Comparison of ENCODE assay signal across 9 cellular contexts in the genomic region with DNA sequence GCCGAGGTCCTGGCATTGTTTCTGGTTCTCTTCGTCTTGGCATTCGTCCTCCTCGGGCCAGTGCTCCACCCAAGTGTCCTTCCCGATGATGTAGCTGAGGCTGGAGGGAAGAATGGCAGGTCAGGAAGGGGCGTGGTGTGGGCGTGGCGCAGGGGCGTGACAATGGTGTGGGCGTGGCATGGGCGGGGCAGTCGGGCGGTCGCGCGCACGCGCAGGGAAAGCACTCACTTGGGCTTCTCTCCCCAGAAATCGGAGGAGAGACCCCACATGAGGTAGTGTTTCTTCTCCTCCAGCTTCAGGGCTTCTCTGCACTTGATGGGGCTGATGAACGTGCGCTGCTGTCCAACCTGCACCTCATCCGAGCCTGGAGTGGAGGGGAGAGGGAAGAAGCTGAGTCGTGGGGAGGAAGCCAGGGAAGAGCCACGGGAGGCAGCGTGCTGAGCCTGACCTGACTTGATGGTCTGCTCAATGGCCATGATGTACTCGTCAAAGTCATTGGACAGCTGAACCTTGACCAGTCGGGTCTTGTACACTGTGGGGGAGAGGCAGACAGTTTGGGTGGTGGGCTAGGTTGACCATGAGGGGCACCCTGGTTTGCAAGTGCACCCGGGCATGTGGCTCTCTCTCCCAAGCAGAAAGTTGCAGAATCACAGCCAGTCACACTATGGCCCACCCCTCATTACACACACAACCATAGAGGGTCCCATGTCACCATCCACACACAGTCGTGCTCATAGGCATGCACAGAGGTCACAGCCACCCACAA. TPM values are rescaled to one million over a fixed set of nuclear protein-coding genes. Genes with fewer than 3 reads are reported as not detected.
DNase-seq lines count a peak whose midpoint lies in the region; ATAC-seq and TF ChIP-seq lines count a peak whose summit lies in the region.
"Had no signal": no experiment of that assay in that cellular context is flagged by ENCODE, and none has a peak within 500 bp of the region (broad histone marks: within the 10 kb centered on the region; RNA-seq: fewer than 3 reads in every experiment).

No MANE protein-coding gene starts in this region.

- H3K4me1 ChIP-seq in HUES48 (ENCODE audit: control insufficient read depth, insufficient read depth, low read length) (peaks cover 4% of the 10 kb centered on the region; the same call in 1 of the 2 replicates), iPS DF 6.9 (ENCODE audit: control insufficient read depth, insufficient read depth, low read length) (peaks cover 6% of the 10 kb centered on the region)

- H3K9me3 Mint-ChIP-seq in activated T-cell treated with anti-CD3 and anti-CD28 coated beads, Interleukin-2, amount 50 U/mL, for 4 hours, result peaks cover 9% of the 10 kb centered on the region

- H3K4me3 ChIP-seq in HUES48 (ENCODE audit: low read depth, low read length) (peak overlapping the region; percentile 45), iPS DF 6.9 (ENCODE audit: low read length) (peak overlapping the region; percentile 14; the same call in 1 of the 2 replicates)

- WGBS in iPS DF 6.9 (ENCODE audit: insufficient coverage, insufficient read length), result no CpG with 5 or more reads among the region's 29 CpGs

- peaks cover 66% of the 10 kb centered on the region for H3K4me1 Mint-ChIP-seq in activated T-cell treated with anti-CD3 and anti-CD28 coated beads, Interleukin-2, amount 50 U/mL, for 4 hours (ENCODE audit: low read depth)

- peak overlapping the region; percentile 35 for H3K4me3 Mint-ChIP-seq in activated T-cell treated with anti-CD3 and anti-CD28 coated beads, Interleukin-2, amount 50 U/mL, for 4 hours

- H3K36me3 Mint-ChIP-seq in activated T-cell treated with anti-CD3 and anti-CD28 coated beads, Interleukin-2, amount 50 U/mL, for 4 hours (ENCODE audit: insufficient read depth), result no peaks in the 10 kb centered on the region

- TF ChIP-seq POLR2A in GM18505 (IDR thresholded peaks at IDR 0.05; ENCODE audit: borderline replicate concordance, extremely low read depth, insufficient read depth, insufficient read length), result no peak

- no peak overlapping the region for H3K9ac ChIP-seq in HUES48 (ENCODE audit: low read depth, low read length)

- H3K9me3 ChIP-seq in HUES48 (ENCODE audit: control insufficient read depth, insufficient read depth, low read length) (peaks cover 32% of the 10 kb centered on the region), iPS DF 6.9 (ENCODE audit: control insufficient read depth, insufficient read depth, low read length) (no peaks in the 10 kb centered on the region)

- no peaks in the 10 kb centered on the region for H3K36me3 ChIP-seq in HUES48 (ENCODE audit: control insufficient read depth, insufficient read depth, low read length)
- 0 out of 2 replicates have a peak, but pooled peaks cover 3% of the 10 kb centered on the region for H3K36me3 ChIP-seq in iPS DF 6.9 (ENCODE audit: control insufficient read depth, insufficient read depth, low read length)

- H3K27ac ChIP-seq in HUES48 (ENCODE audit: low read depth, low read length) (no peak overlapping the region), iPS DF 6.9 (ENCODE audit: low read length) (no peak overlapping the region)

- peak; percentile 63 for DNase-seq in activated T-cell treated with anti-CD3 and anti-CD28 coated beads, Interleukin-2, amount 50 U/mL, for 4 hours
- DNase-seq in iPS DF 6.9 (ENCODE audit: low read depth, low spot score) (no peak), SK-N-DZ (ENCODE audit: low spot score) (no peak), OCI-M2 (lab: John Stamatoyannopoulos, UW; ENCODE audit: unreplicated experiment) (no peak), NCI-H2107 (lab: John Stamatoyannopoulos, UW) (no peak)
- peak; percentile 44 to 50 for DNase-seq in stimulated activated CD8-positive, alpha-beta memory T cell treated with anti-CD3 and anti-CD28 coated beads, Interleukin-15, amount 100 ng/mL, for 48 hours (ENCODE audit: low read depth in 2 of 2)

- ATAC-seq in activated T-cell treated with anti-CD3 and anti-CD28 coated beads, Interleukin-2, amount 50 U/mL, for 4 hours, result no peak
- no peak for ATAC-seq in GM18505 (IDR thresholded peaks at IDR 0.05; ENCODE audit: unreplicated experiment)

- H3K27me3 ChIP-seq in HUES48 (ENCODE audit: control insufficient read depth, insufficient read depth, low read length) (no peaks in the 10 kb centered on the region), iPS DF 6.9 (ENCODE audit: control insufficient read depth, insufficient read depth, low read length) (no peaks in the 10 kb centered on the region)

- H3K27me3 Mint-ChIP-seq in activated T-cell treated with anti-CD3 and anti-CD28 coated beads, Interleukin-2, amount 50 U/mL, for 4 hours (ENCODE audit: low read depth), result no peaks in the 10 kb centered on the region

RNA-seq across cellular contexts. Expression of gene TNFSF14, which starts 8.1 kb away (rescaled TPM):
- 100 to 1,000 TPM; 244 to 279 (median 255) TPM for total RNA-seq in activated T-cell treated with anti-CD3 and anti-CD28 coated beads, Interleukin-2, amount 50 U/mL, for 4 hours
- not detected in 2 replicates for polyA plus RNA-seq in SK-N-DZ (2014; cell fraction: cytosol; rRNA removed)
- polyA plus RNA-seq in SK-N-DZ (2014; cell fraction: nucleus; rRNA removed), result not detected in 2 replicates
- total RNA-seq: frontal cortex had no signal

RNA-seq across cellular contexts. Expression of gene C3, which starts 42.3 kb away (rescaled TPM):
- total RNA-seq in activated T-cell treated with anti-CD3 and anti-CD28 coated beads, Interleukin-2, amount 50 U/mL, for 4 hours, result 1 to 10 TPM; 6.5 to 7.4 (median 6.7) TPM
- not detected in 2 replicates for polyA plus RNA-seq in SK-N-DZ (2014; cell fraction: cytosol; rRNA removed)
- polyA plus RNA-seq in SK-N-DZ (2014; cell fraction: nucleus; rRNA removed), result not detected in 2 replicates

RNA-seq across cellular contexts. Expression of gene GPR108, which starts 59.3 kb away (rescaled TPM):
- total RNA-seq in activated T-cell treated with anti-CD3 and anti-CD28 coated beads, Interleukin-2, amount 50 U/mL, for 4 hours, result 10 to 100 TPM; 60.4 to 86.3 (median 78.6) TPM
- polyA plus RNA-seq in SK-N-DZ (2014; cell fraction: cytosol; rRNA removed), result 33.8 and 39.2 TPM in 2 replicates
- 59.8 and 73.1 TPM in 2 replicates for polyA plus RNA-seq in SK-N-DZ (2014; cell fraction: nucleus; rRNA removed)

Comparison
In these comparisons a context has a peak if more than half of its experiments do, and no peak if none do; other contexts are left out.
1. DNase-seq: peak in activated T-cell treated with anti-CD3 and anti-CD28 coated beads, Interleukin-2, amount 50 U/mL, for 4 hours (single experiment) and stimulated activated CD8-positive, alpha-beta memory T cell treated with anti-CD3 and anti-CD28 coated beads, Interleukin-15, amount 100 ng/mL, for 48 hours (2 of 2); none in iPS DF 6.9 (single experiment), SK-N-DZ (single experiment), OCI-M2 (single experiment) and NCI-H2107 (single experiment).